In genomic region chr3:24160424-24160823, GRCh38 we compare ENCODE assay signal across 16 cellular contexts.
DNase-seq lines count a peak whose midpoint lies in the region; ATAC-seq, FAIRE-seq and TF ChIP-seq lines count a peak whose summit lies in the region.
"Had no signal": no experiment of that assay in that cellular context is flagged by ENCODE, and none has a peak within 500 bp of the region (broad histone marks: within the 10 kb centered on the region; RNA-seq: fewer than 3 reads in every experiment).

No MANE protein-coding gene starts in this region.

- no peak overlapping the region for H3K27ac Mint-ChIP-seq in activated T-cell treated with anti-CD3 and anti-CD28 coated beads, Interleukin-2, amount 50 U/mL, for 72 hours
- H3K27ac Mint-ChIP-seq: activated naive CD8-positive, alpha-beta T cell; immature natural killer cell had no signal

- no peak for TF ChIP-seq EP300 in A549 (IDR thresholded peaks at IDR 0.05)

- H3K9me3 Mint-ChIP-seq in activated T-cell treated with anti-CD3 and anti-CD28 coated beads, Interleukin-2, amount 50 U/mL, for 72 hours: no peaks in the 10 kb centered on the region

- no peak overlapping the region for H3K27ac ChIP-seq in A549
- H3K27ac ChIP-seq: pancreas had no signal

- no peak for TF ChIP-seq POLR2A in A549 (IDR thresholded peaks at IDR 0.05; ENCODE audit: low read length)

- H3K36me3 Mint-ChIP-seq in activated T-cell treated with anti-CD3 and anti-CD28 coated beads, Interleukin-2, amount 50 U/mL, for 72 hours (ENCODE audit: insufficient read depth in 2 of 2): no peaks in the 10 kb centered on the region
- H3K36me3 Mint-ChIP-seq: activated naive CD8-positive, alpha-beta T cell; immature natural killer cell had no signal

- 93% methylated on average over 8 of the region's 8 CpGs for WGBS in A549 (ENCODE audit: missing lambda C conversion rate)

- H3K4me2 ChIP-seq in A549: no peak overlapping the region

- H3K4me1 ChIP-seq in A549: peaks cover 24% of the 10 kb centered on the region
- H3K4me1 ChIP-seq: pancreas had no signal

- no peak for DNase-seq in A549 (ENCODE audit: low read depth in 1 of 2, low spot score in 1 of 2)
- DNase-seq in HCEC 1CT: peak; percentile 36
- DNase-seq in amniotic stem cell (lab: John Stamatoyannopoulos, UW): peak; percentile 7
- peak; percentile 73 for DNase-seq in islet precursor cell
- no peak for DNase-seq in Kasumi-1 (lab: John Stamatoyannopoulos, UW)
- DNase-seq in nucleus accumbens (lab: John Stamatoyannopoulos, UW): no peak
- no peak for DNase-seq in COLO668 (lab: John Stamatoyannopoulos, UW; ENCODE audit: unreplicated experiment)
- DNase-seq in activated T-cell treated with anti-CD3 and anti-CD28 coated beads, Interleukin-2, amount 50 U/mL, for 72 hours: no peak
- DNase-seq: activated CD4-positive, CD25-positive, alpha-beta regulatory T cell; DMS 273 treated with DMSO at 0.1 percent for 48 hours; immature natural killer cell; NCI-H1092; pancreas; substantia nigra had no signal

- TF ChIP-seq CTCF in A549 (IDR thresholded peaks at IDR 0.05): no peak

- ATAC-seq in A549: 0 out of 6 replicates have a peak, but pooled peaks of 1 of the 2 experiments have one; percentile 32
- no peak for ATAC-seq in activated T-cell treated with anti-CD3 and anti-CD28 coated beads, Interleukin-2, amount 50 U/mL, for 72 hours (replicated peaks in 1 of 2)
- ATAC-seq: pancreas had no signal

- H3K27me3 Mint-ChIP-seq in activated T-cell treated with anti-CD3 and anti-CD28 coated beads, Interleukin-2, amount 50 U/mL, for 72 hours (ENCODE audit: low read depth): peaks cover 19% of the 10 kb centered on the region

- no peak overlapping the region for H3K4me3 Mint-ChIP-seq in activated T-cell treated with anti-CD3 and anti-CD28 coated beads, Interleukin-2, amount 50 U/mL, for 72 hours
- H3K4me3 Mint-ChIP-seq: activated naive CD8-positive, alpha-beta T cell; immature natural killer cell had no signal

- POLR2A ChIA-PET in A549 (lab: Yijun Ruan, JAX): no interaction called here

- CTCF ChIA-PET in A549 (lab: Yijun Ruan, JAX): interaction anchor here (0.6 to 2.1 kb wide), 5 partner anchors 12 to 1510 kb away, joined by 3 to 5 read pairs (median 4); no protein-coding TSS in a partner anchor

- H3K4me3 ChIP-seq in A549: no peak overlapping the region
- H3K4me3 ChIP-seq: pancreas had no signal

- no peaks in the 10 kb centered on the region for H3K9me3 ChIP-seq in A549
- H3K9me3 ChIP-seq: pancreas had no signal

- FAIRE-seq in A549 (lab: Jason Lieb, UNC): no peak
- FAIRE-seq: colon, pancreas had no signal

- no peak for TF ChIP-seq RAD21 in A549 (conservative IDR thresholded peaks at IDR 0.05 in 1 of 2, IDR thresholded peaks at IDR 0.05 in 1 of 2)

- H3K4me1 Mint-ChIP-seq in activated T-cell treated with anti-CD3 and anti-CD28 coated beads, Interleukin-2, amount 50 U/mL, for 72 hours (ENCODE audit: low read depth): peaks cover 22% of the 10 kb centered on the region
- H3K4me1 Mint-ChIP-seq: immature natural killer cell had no signal

TF ChIP-seq in A549, 52 proteins besides CTCF, POLR2A, EP300 and RAD21:
- peak; percentile 84 for TF ChIP-seq REST (IDR thresholded peaks at IDR 0.05)
- TF ChIP-seq HOXB13 (CRISPR knock-in tag; IDR thresholded peaks at IDR 0.05; ENCODE audit: low read depth): no peak

Comparison
In these comparisons a context has a peak if more than half of its experiments do, and no peak if none do; other contexts are left out.
1. DNase-seq: peak in HCEC 1CT (single experiment), amniotic stem cell (single experiment) and islet precursor cell (single experiment); none in A549 (0 of 2), Kasumi-1 (0 of 2), nucleus accumbens (0 of 56), COLO668 (single experiment) and activated T-cell treated with anti-CD3 and anti-CD28 coated beads, Interleukin-2, amount 50 U/mL, for 72 hours (0 of 2).